ENCODE assay signal across 12 cellular contexts in genomic region chr1:172005856-172006255, GRCh38.
A peak's percentile ranks its signal among the peaks of the same experiment; 100 is the strongest.
DNase-seq lines count a peak whose midpoint lies in the region; ATAC-seq and TF ChIP-seq lines count a peak whose summit lies in the region.
"Had no signal": no experiment of that assay in that cellular context is flagged by ENCODE, and none has a peak within 500 bp of the region (broad histone marks: within the 10 kb centered on the region; RNA-seq: fewer than 3 reads in every experiment).

No MANE protein-coding gene starts in this region.

- H3K27ac ChIP-seq in epithelial cell of prostate (peak overlapping the region; percentile 18), gastrocnemius medialis (no peak overlapping the region)
- H3K27ac ChIP-seq: esophagus muscularis mucosa, WERI-Rb-1 had no signal

- no peak for TF ChIP-seq POLR2A in gastrocnemius medialis (IDR thresholded peaks at IDR 0.05)

- peak overlapping the region; percentile 31 for H3K4me3 Mint-ChIP-seq in Calu3 (ENCODE audit: low read depth, unreplicated experiment)
- H3K4me3 Mint-ChIP-seq: activated naive CD8-positive, alpha-beta T cell had no signal

- no peaks in the 10 kb centered on the region for H3K27me3 ChIP-seq in gastrocnemius medialis
- H3K27me3 ChIP-seq: BE2C, esophagus muscularis mucosa had no signal

- no peaks in the 10 kb centered on the region for H3K9me3 ChIP-seq in gastrocnemius medialis
- H3K9me3 ChIP-seq: BE2C had no signal

- ATAC-seq in GM19351 (IDR thresholded peaks at IDR 0.05; ENCODE audit: unreplicated experiment) = no peak
- ATAC-seq in gastrocnemius medialis = no peak

- DNase-seq in Calu3 (peak; percentile 60), M059J (ENCODE audit: low read depth) (peak; percentile 94), epithelial cell of prostate (ENCODE audit: low read depth, low spot score) (peak; percentile 39), mucosa of gallbladder (ENCODE audit: low spot score) (peak; percentile 54), posterior cingulate gyrus (no peak), gastrocnemius medialis (no peak), NCI-H748 treated with DMSO at 0.1 percent for 48 hours (lab: John Stamatoyannopoulos, UW) (no peak)
- DNase-seq: BE2C, WERI-Rb-1 had no signal

- H3K4me3 ChIP-seq in gastrocnemius medialis = no peak overlapping the region
- H3K4me3 ChIP-seq: esophagus muscularis mucosa had no signal

- H3K9me3 Mint-ChIP-seq in Calu3 (ENCODE audit: low read depth, unreplicated experiment) = peaks cover 2% of the 10 kb centered on the region

- no peaks in the 10 kb centered on the region for H3K36me3 Mint-ChIP-seq in Calu3 (ENCODE audit: insufficient read depth, unreplicated experiment)
- H3K36me3 Mint-ChIP-seq: activated naive CD8-positive, alpha-beta T cell had no signal

- peak overlapping the region; percentile 52 for H3K27ac Mint-ChIP-seq in Calu3 (ENCODE audit: unreplicated experiment)
- H3K27ac Mint-ChIP-seq: activated naive CD8-positive, alpha-beta T cell had no signal

- no peaks in the 10 kb centered on the region for H3K27me3 Mint-ChIP-seq in Calu3 (ENCODE audit: unreplicated experiment)
- H3K27me3 Mint-ChIP-seq: activated naive CD8-positive, alpha-beta T cell had no signal

- no peaks in the 10 kb centered on the region for H3K4me1 ChIP-seq in gastrocnemius medialis
- H3K4me1 ChIP-seq: BE2C had no signal

- H3K4me1 Mint-ChIP-seq in Calu3 (ENCODE audit: low read depth, unreplicated experiment) = peaks cover 41% of the 10 kb centered on the region

- no peaks in the 10 kb centered on the region for H3K36me3 ChIP-seq in gastrocnemius medialis
- H3K36me3 ChIP-seq: BE2C, esophagus muscularis mucosa, WERI-Rb-1 had no signal

- TF ChIP-seq CTCF in Calu3 (IDR thresholded peaks at IDR 0.05; ENCODE audit: unreplicated experiment) (no peak), gastrocnemius medialis (IDR thresholded peaks at IDR 0.05 in 4 of 5, conservative IDR thresholded peaks at IDR 0.05 in 1 of 5) (no peak)

- in situ Hi-C loops in gastrocnemius medialis (cut with MboI; ENCODE audit: low sequenced_read_pairs in 4 of 4) = loop anchor here in 2 of 4 donors (25.0 kb wide), 1 partner anchor 406 kb away; the partner anchor contains the start of gene C1orf105 (in 2 of the 2)

- CTCF ChIA-PET in Calu3 (lab: Charles Lee) = interaction anchor here (0.9 to 1.3 kb wide), 9 partner anchors 19 to 412 kb away, joined by 3 to 6 read pairs (median 3); no protein-coding TSS in a partner anchor

- intact Hi-C loops in Calu3 (cut with micrococcal nuclease; ENCODE audit: unreplicated experiment) (loop anchor here (1.0 to 10.0 kb wide), 4 partner anchors 159 to 719 kb away; partner anchors contain the start of gene PIGC), posterior cingulate gyrus (cut with DNase I) (no loop called here), gastrocnemius medialis (cut with DNase I; ENCODE audit: low total_unique reads) (loop anchor here (10.0 kb wide), 1 partner anchor 399 kb away; no protein-coding TSS in a partner anchor)

- no TSS peak for BruUV-seq in Calu3 (replicated peaks; lab: Mats Ljungman, UMichigan)

Comparison
In these comparisons a context has a peak if more than half of its experiments do, and no peak if none do; other contexts are left out.
1. DNase-seq: peak in Calu3 (single experiment), M059J (single experiment), epithelial cell of prostate (single experiment) and mucosa of gallbladder (single experiment); none in posterior cingulate gyrus (0 of 10), gastrocnemius medialis (0 of 2) and NCI-H748 treated with DMSO at 0.1 percent for 48 hours (single experiment).